ENCODE assay signal across 1 cellular context in genomic region chr10:75029874-75030273, GRCh38.
TF ChIP-seq lines count a peak whose summit lies in the region.

No MANE protein-coding gene starts in this region.

TF ChIP-seq in IMR-90, 13 proteins besides CTCF, POLR2A, EP300 and RAD21 (continued from another document):
- TF ChIP-seq MAZ (IDR thresholded peaks at IDR 0.05; ENCODE audit: borderline replicate concordance, low read depth, low read length) (no peak), ELK1 (IDR thresholded peaks at IDR 0.05; ENCODE audit: borderline replicate concordance, low read depth, low read length) (no peak), CHD1 (IDR thresholded peaks at IDR 0.05; ENCODE audit: low read depth, low read length) (no peak), BHLHE40 (IDR thresholded peaks at IDR 0.05; ENCODE audit: low read depth, low read length) (no peak), CEBPB (IDR thresholded peaks at IDR 0.05; ENCODE audit: low read depth, low read length) (no peak), NFE2L2 (IDR thresholded peaks at IDR 0.05; ENCODE audit: low read depth, low read length) (no peak), USF2 (IDR thresholded peaks at IDR 0.05; ENCODE audit: low read depth, low read length) (no peak), FOS (IDR thresholded peaks at IDR 0.05; ENCODE audit: low read depth, low read length) (no peak), MAFK (IDR thresholded peaks at IDR 0.05; ENCODE audit: low read depth, low read length) (no peak)
